Comparison of ENCODE assay signal across 8 cellular contexts in genomic region chr14:66507181-66507721, GRCh38. TPM values are rescaled to one million over a fixed set of nuclear protein-coding genes. Genes with fewer than 3 reads are reported as not detected.
A peak's percentile ranks its signal among the peaks of the same experiment; 100 is the strongest.
DNase-seq lines count a peak whose midpoint lies in the region; ATAC-seq and TF ChIP-seq lines count a peak whose summit lies in the region.

No MANE protein-coding gene starts in this region.

- H3K27ac Mint-ChIP-seq in activated CD4-positive, alpha-beta T cell treated with anti-CD3 and anti-CD28 coated beads, Interleukin-2, amount 10 ng/mL, durations not matched to agents 24 days and 14 days = peak overlapping the region; percentile 96

- peaks cover 37% of the 10 kb centered on the region for H3K79me2 ChIP-seq in mammary epithelial cell (ENCODE audit: insufficient read depth, low read length)

- no peaks in the 10 kb centered on the region for H3K27me3 ChIP-seq in mammary epithelial cell (ENCODE audit: insufficient read depth, low read length)
- H3K27me3 ChIP-seq in lower lobe of right lung (ENCODE audit: low read depth) = no peaks in the 10 kb centered on the region
- H3K27me3 ChIP-seq in upper lobe of right lung = no peaks in the 10 kb centered on the region

- peak overlapping the region; percentile 68 for H3K27ac ChIP-seq in mammary epithelial cell (ENCODE audit: insufficient read depth, low read depth, low read length)
- peak overlapping the region; percentile 86 for H3K27ac ChIP-seq in lower lobe of right lung
- H3K27ac ChIP-seq in upper lobe of right lung = peak overlapping the region; percentile 83

- peak overlapping the region; percentile 90 for H3K4me2 ChIP-seq in mammary epithelial cell (ENCODE audit: insufficient read depth, low read depth, low read length)

- H3K36me3 Mint-ChIP-seq in activated CD4-positive, alpha-beta T cell treated with anti-CD3 and anti-CD28 coated beads, Interleukin-2, amount 10 ng/mL, durations not matched to agents 24 days and 14 days (ENCODE audit: low read depth) = peaks cover 1% of the 10 kb centered on the region

- H2AFZ ChIP-seq in mammary epithelial cell (ENCODE audit: low read depth, low read length) = peak overlapping the region; percentile 95

- peak overlapping the region; percentile 89 for H3K9ac ChIP-seq in mammary epithelial cell (ENCODE audit: insufficient read depth, low read length)

- H3K4me3 ChIP-seq in mammary epithelial cell (replicated peaks in 1 of 3; ENCODE audit: insufficient read depth in 1 of 3, low read depth in 2 of 3, low read length in 3 of 3) (peak overlapping the region; percentile 90 to 99 (median 95)), lower lobe of right lung (peak overlapping the region; percentile 90), upper lobe of right lung (peak overlapping the region; percentile 85)

- TSS peak; percentile 45 for BruUV-seq in mammary epithelial cell (replicated peaks; lab: Mats Ljungman, UMichigan)

- dilution Hi-C loops in mammary epithelial cell (cut with HindIII; ENCODE audit: low sequenced_read_pairs) = no loop called here

- intact Hi-C loops in activated CD4-positive, alpha-beta T cell treated with anti-CD3 and anti-CD28 coated beads, Interleukin-2, amount 10 ng/mL, durations not matched to agents 24 days and 14 days (cut with micrococcal nuclease) = loop anchor here (1.0 to 5.0 kb wide), 4 partner anchors 105 to 1310 kb away; partner anchors contain the start of genes FUT8, RAD51B and ZFYVE26
- intact Hi-C loops in mammary epithelial cell (cut with micrococcal nuclease) (loop anchor here (1.0 to 10.0 kb wide), 4 partner anchors 12 to 848 kb away; partner anchors contain the start of genes ATP6V1D and PALS1), lower lobe of right lung (cut with DNase I) (no loop called here), upper lobe of right lung (cut with DNase I) (no loop called here)

- H3K9me3 Mint-ChIP-seq in activated CD4-positive, alpha-beta T cell treated with anti-CD3 and anti-CD28 coated beads, Interleukin-2, amount 10 ng/mL, durations not matched to agents 24 days and 14 days = no peaks in the 10 kb centered on the region

- peak; percentile 19 for ATAC-seq in HG02759 (IDR thresholded peaks at IDR 0.05; ENCODE audit: unreplicated experiment)
- peak; percentile 32 to 52 for ATAC-seq in lower lobe of right lung
- peak; percentile 23 for ATAC-seq in upper lobe of right lung
- no peak for ATAC-seq in HG03139 (IDR thresholded peaks at IDR 0.05; ENCODE audit: unreplicated experiment)

- no peak for TF ChIP-seq CTCF in mammary epithelial cell (conservative IDR thresholded peaks at IDR 0.05 in 1 of 2, IDR thresholded peaks at IDR 0.05 in 1 of 2; ENCODE audit: extremely low read depth in 1 of 2, insufficient read depth in 1 of 2, low read depth in 1 of 2, low read length in 2 of 2)
- TF ChIP-seq CTCF in lower lobe of right lung (IDR thresholded peaks at IDR 0.05) = no peak
- no peak for TF ChIP-seq CTCF in upper lobe of right lung (IDR thresholded peaks at IDR 0.05)

- H3K4me1 ChIP-seq in mammary epithelial cell (ENCODE audit: insufficient read depth, low read length) (peaks cover 10% of the 10 kb centered on the region), lower lobe of right lung (peaks cover 24% of the 10 kb centered on the region), upper lobe of right lung (peaks cover 8% of the 10 kb centered on the region)

- H3K36me3 ChIP-seq in mammary epithelial cell (ENCODE audit: insufficient read depth, low read length) = no peaks in the 10 kb centered on the region
- no peaks in the 10 kb centered on the region for H3K36me3 ChIP-seq in lower lobe of right lung
- H3K36me3 ChIP-seq in upper lobe of right lung = no peaks in the 10 kb centered on the region

- 3% methylated on average over 16 of the region's 23 CpGs for WGBS in mammary epithelial cell (ENCODE audit: low coverage, missing lambda C conversion rate)

- CTCF ChIA-PET in mammary epithelial cell (lab: Charles Lee; ENCODE audit: low non-redundant PET) = interaction anchor here (0.6 to 0.7 kb wide), 4 partner anchors 24 to 1105 kb away, joined by 3 read pairs; no protein-coding TSS in a partner anchor

- H3K9me3 ChIP-seq in mammary epithelial cell (replicated peaks; ENCODE audit: insufficient read depth, low read length) (no peaks in the 10 kb centered on the region), lower lobe of right lung (no peaks in the 10 kb centered on the region), upper lobe of right lung (no peaks in the 10 kb centered on the region)

- peak overlapping the region; percentile 89 for H3K4me3 Mint-ChIP-seq in activated CD4-positive, alpha-beta T cell treated with anti-CD3 and anti-CD28 coated beads, Interleukin-2, amount 10 ng/mL, durations not matched to agents 24 days and 14 days

- H3K27me3 Mint-ChIP-seq in activated CD4-positive, alpha-beta T cell treated with anti-CD3 and anti-CD28 coated beads, Interleukin-2, amount 10 ng/mL, durations not matched to agents 24 days and 14 days = peaks cover 20% of the 10 kb centered on the region

- H3K4me1 Mint-ChIP-seq in activated CD4-positive, alpha-beta T cell treated with anti-CD3 and anti-CD28 coated beads, Interleukin-2, amount 10 ng/mL, durations not matched to agents 24 days and 14 days = peaks cover 23% of the 10 kb centered on the region

- peaks cover 3% of the 10 kb centered on the region for H4K20me1 ChIP-seq in mammary epithelial cell (ENCODE audit: insufficient read depth, low read length)

- in situ Hi-C loops in mammary epithelial cell (cut with MboI; ENCODE audit: low sequenced_read_pairs in 2 of 2) = no loop called here

- DNase-seq in activated CD4-positive, alpha-beta T cell treated with anti-CD3 and anti-CD28 coated beads, Interleukin-2, amount 10 ng/mL, durations not matched to agents 24 days and 14 days = no peak
- no peak for DNase-seq in activated CD4-positive, alpha-beta T cell treated with anti-CD3 and anti-CD28 coated beads for 4 hours
- DNase-seq in NCI-H69 (lab: John Stamatoyannopoulos, UW) (peak; percentile 43), mammary epithelial cell (no peak), lower lobe of right lung (no peak), upper lobe of right lung (no peak)

RNA-seq across cellular contexts. Expression of gene GPHN, which starts 0.7 kb away (rescaled TPM):
- 44.4 and 46.8 TPM in 2 replicates for total RNA-seq in activated CD4-positive, alpha-beta T cell treated with anti-CD3 and anti-CD28 coated beads, Interleukin-2, amount 10 ng/mL, durations not matched to agents 24 days and 14 days
- total RNA-seq in mammary epithelial cell (10 to 100 TPM; 10.8 to 30.2 TPM), lower lobe of right lung (27.0 TPM), upper lobe of right lung (28.5 TPM)
- 15.8 TPM for polyA plus RNA-seq in mammary epithelial cell
- polyA minus RNA-seq in mammary epithelial cell = 32.3 TPM

RNA-seq across cellular contexts. Expression of gene CCDC196, which starts 21.1 kb away (rescaled TPM):
- total RNA-seq in activated CD4-positive, alpha-beta T cell treated with anti-CD3 and anti-CD28 coated beads, Interleukin-2, amount 10 ng/mL, durations not matched to agents 24 days and 14 days = not detected in 2 replicates
- not detected for total RNA-seq in mammary epithelial cell
- polyA plus RNA-seq in mammary epithelial cell = not detected
- not detected for polyA minus RNA-seq in mammary epithelial cell
- total RNA-seq in lower lobe of right lung = not detected
- total RNA-seq in upper lobe of right lung = not detected

Comparison
In these comparisons a context has a peak if more than half of its experiments do, and no peak if none do; other contexts are left out.
1. intact Hi-C loops: an anchor here in activated CD4-positive, alpha-beta T cell treated with anti-CD3 and anti-CD28 coated beads, Interleukin-2, amount 10 ng/mL, durations not matched to agents 24 days and 14 days (1.0 to 5.0 kb wide) and mammary epithelial cell (1.0 to 10.0 kb wide); none called in lower lobe of right lung and upper lobe of right lung.